31 cellular contexts compared by ENCODE assay signal in genomic region chr11:64031001-64031400, GRCh38. TPM values are rescaled to one million over a fixed set of nuclear protein-coding genes. Genes with fewer than 3 reads are reported as not detected.
"Had no signal": no experiment of that assay in that cellular context is flagged by ENCODE, and none has a peak within 500 bp of the region (broad histone marks: within the 10 kb centered on the region; RNA-seq: fewer than 3 reads in every experiment).

No MANE protein-coding gene starts in this region.

- H3K27me3 ChIP-seq: dorsolateral prefrontal cortex had no signal

- H3K9me3 ChIP-seq: ascending aorta, breast epithelium, colonic mucosa had no signal

- H3K36me3 ChIP-seq: ascending aorta, breast epithelium, cardiac muscle cell, colonic mucosa, WERI-Rb-1 had no signal

- H3K27ac ChIP-seq: ascending aorta, breast epithelium, cardiac muscle cell, colonic mucosa, dorsolateral prefrontal cortex, WERI-Rb-1 had no signal

- H3K4me3 ChIP-seq: ascending aorta, breast epithelium, cardiac muscle cell, colonic mucosa, dorsolateral prefrontal cortex had no signal

- H3K4me1 ChIP-seq: colonic mucosa had no signal

- DNase-seq: activated B cell treated with CpG ODN at 0.5 μM for 24 hours; activated CD4-positive, alpha-beta memory T cell treated with anti-CD3 and anti-CD28 coated beads for 36 hours; activated CD4-positive, alpha-beta T cell treated with anti-CD3 and anti-CD28 coated beads for 48 hours; activated CD8-positive, alpha-beta memory T cell treated with anti-CD3 and anti-CD28 coated beads, Interleukin-2, amount 10 ng/mL, durations not matched to agents 7 days and 5 days; activated CD8-positive, alpha-beta memory T cell treated with anti-CD3 and anti-CD28 coated beads, Interleukin-2, amount 50 U/mL, for 4 hours; activated CD8-positive, alpha-beta T cell treated with anti-CD3 and anti-CD28 coated beads, Interleukin-2, amount 10 ng/mL, durations not matched to agents 7 days and 5 days; activated effector memory CD4-positive, alpha-beta T cell treated with anti-CD3 and anti-CD28 coated beads, Interleukin-2, amount 50 U/mL, for 16 hours; activated naive CD4-positive, alpha-beta T cell treated with anti-CD3 and anti-CD28 coated beads, Interleukin-2, amount 10 ng/mL, durations not matched to agents 7 days and 5 days; activated naive CD8-positive, alpha-beta T cell treated with anti-CD3 and anti-CD28 coated beads, Interleukin-2, amount 10 ng/mL, durations not matched to agents 7 days and 5 days; activated T-cell treated with anti-CD3 and anti-CD28 coated beads, Interleukin-2, amount 50 U/mL, for 1 hour; activated T-cell treated with anti-CD3 and anti-CD28 coated beads, Interleukin-2, amount 50 U/mL, for 48 hours; central memory CD4-positive, alpha-beta T cell; cerebellar nuclear complex; colonic mucosa; dorsolateral prefrontal cortex; effector memory CD4-positive, alpha-beta T cell; endodermal cell; foreskin fibroblast; head of caudate nucleus; T-helper 17 cell; T1000; WERI-Rb-1 had no signal

RNA-seq across cellular contexts. Expression of gene FLRT1, which starts 4.7 kb away (rescaled TPM):
- total RNA-seq: activated B cell treated with CpG ODN at 0.5 μM for 24 hours; activated CD8-positive, alpha-beta memory T cell treated with anti-CD3 and anti-CD28 coated beads for 36 hours; activated CD8-positive, alpha-beta memory T cell treated with anti-CD3 and anti-CD28 coated beads, Interleukin-2, amount 10 ng/mL, durations not matched to agents 7 days and 5 days; activated CD8-positive, alpha-beta T cell treated with anti-CD3 and anti-CD28 coated beads, Interleukin-2, amount 10 ng/mL, durations not matched to agents 7 days and 5 days; activated naive CD4-positive, alpha-beta T cell treated with anti-CD3 and anti-CD28 coated beads, Interleukin-2, amount 50 U/mL, for 72 hours; activated naive CD8-positive, alpha-beta T cell treated with anti-CD3 and anti-CD28 coated beads, Interleukin-2, amount 10 ng/mL, durations not matched to agents 7 days and 5 days; activated T-helper 1 cell treated with anti-CD3 and anti-CD28 coated beads, Interleukin-12 subunit alpha, Interleukin-12 subunit beta, Interleukin-2, Interleukin-4 antibody, amounts not matched to agents 30 ng/mL and 10 ng/mL and 1 ng/mL, durations not matched to agents 14 hours and 24 hours and 36 hours; activated T-helper 2 cell treated with anti-CD3 and anti-CD28 coated beads, Interferon-gamma antibody, Interleukin-2, Interleukin-4, amounts not matched to agents 10 μg/mL and 5 μg/mL and 100 μg/mL, durations not matched to agents 14 hours and 24 hours and 36 hours; breast epithelium; endodermal cell; epithelial cell of proximal tubule; esophagus mucosa; T-helper 17 cell had no signal
